27 cellular contexts compared by ENCODE assay signal in the genomic region with DNA sequence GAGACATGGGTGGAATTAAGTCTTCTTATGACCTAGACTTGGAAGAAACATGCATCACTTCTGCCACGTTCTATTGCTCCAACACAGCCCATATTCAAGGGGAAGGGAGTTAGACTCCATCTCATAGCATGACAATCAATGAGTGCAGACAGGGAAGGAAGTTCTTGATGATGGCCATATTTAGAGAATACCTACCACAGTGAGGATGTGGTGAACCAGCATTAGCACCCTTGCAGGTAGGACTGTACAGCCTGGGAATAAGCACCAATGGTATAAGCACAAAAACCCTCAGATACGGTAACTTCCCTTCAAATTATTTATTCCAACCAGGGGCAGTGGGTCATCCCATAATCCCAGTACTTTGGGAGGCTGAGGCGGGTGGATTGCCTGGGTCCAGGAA. TPM values are rescaled to one million over a fixed set of nuclear protein-coding genes. Genes with fewer than 3 reads are reported as not detected.
DNase-seq lines count a peak whose midpoint lies in the region; ATAC-seq, FAIRE-seq and TF ChIP-seq lines count a peak whose summit lies in the region.
"Had no signal": no experiment of that assay in that cellular context is flagged by ENCODE, and none has a peak within 500 bp of the region (broad histone marks: within the 10 kb centered on the region; RNA-seq: fewer than 3 reads in every experiment).

No MANE protein-coding gene starts in this region.

- intact Hi-C loops in Caco-2 (cut with micrococcal nuclease; ENCODE audit: unreplicated experiment): loop anchor here (10.0 kb wide), 2 partner anchors 124 to 314 kb away; partner anchors contain the start of genes MAGED2 and PFKFB1

- peak; percentile 49 for FAIRE-seq in A549 (lab: Jason Lieb, UNC)
- no peak for FAIRE-seq in GM19239 (lab: Jason Lieb, UNC)
- FAIRE-seq: D721Med, HTR-8/SVneo had no signal

- no peak for TF ChIP-seq POLR2A in A549 (IDR thresholded peaks at IDR 0.05; ENCODE audit: low read length)

- POLR2A ChIA-PET in activated CD4-positive, alpha-beta T cell treated with anti-CD3 and anti-CD28 coated beads, Interleukin-2, amount 10 ng/mL, durations not matched to agents 7 days and 5 days (lab: Charles Lee): no interaction called here
- POLR2A ChIA-PET in A549 (lab: Yijun Ruan, JAX) (no interaction called here), Caco-2 (lab: Charles Lee) (no interaction called here)

- H3K4me3 ChIP-seq in A549 (no peak overlapping the region), Caco-2 (ENCODE audit: low read depth, low read length) (no peak overlapping the region)
- H3K4me3 ChIP-seq: BLaER1 treated with 17β-estradiol and CSF1 and Interleukin-3, amounts not matched to agents 10 nM and 100 nM; GM23248 had no signal

- no peak overlapping the region for H3K4me2 ChIP-seq in A549

- CTCF ChIA-PET in activated CD4-positive, alpha-beta T cell treated with anti-CD3 and anti-CD28 coated beads, Interleukin-2, amount 10 ng/mL, durations not matched to agents 7 days and 5 days (lab: Charles Lee): no interaction called here
- CTCF ChIA-PET in A549 (lab: Yijun Ruan, JAX): no interaction called here
- CTCF ChIA-PET in Caco-2 (lab: Charles Lee): no interaction called here

- TF ChIP-seq CTCF in A549 (IDR thresholded peaks at IDR 0.05): no peak
- no peak for TF ChIP-seq CTCF in Caco-2 (IDR thresholded peaks at IDR 0.05; ENCODE audit: insufficient read depth in 1 of 2, low read depth in 1 of 2, low read length in 1 of 2, severe bottlenecking in 1 of 2, unreplicated experiment in 1 of 2)

- H3K27ac Mint-ChIP-seq in activated CD4-positive, alpha-beta T cell treated with anti-CD3 and anti-CD28 coated beads, Interleukin-2, amount 10 ng/mL, durations not matched to agents 7 days and 5 days: no peak overlapping the region
- no peak overlapping the region for H3K27ac Mint-ChIP-seq in central memory CD8-positive, alpha-beta T cell (ENCODE audit: low read depth)
- H3K27ac Mint-ChIP-seq in Caco-2 (ENCODE audit: unreplicated experiment): no peak overlapping the region

- no peaks in the 10 kb centered on the region for H3K36me3 ChIP-seq in Caco-2 (ENCODE audit: control insufficient read depth, insufficient read depth, low read length)
- H3K36me3 ChIP-seq: BLaER1 treated with 17β-estradiol and CSF1 and Interleukin-3, amounts not matched to agents 10 nM and 100 nM had no signal

- peaks cover 30% of the 10 kb centered on the region for H3K4me1 Mint-ChIP-seq in activated CD4-positive, alpha-beta T cell treated with anti-CD3 and anti-CD28 coated beads, Interleukin-2, amount 10 ng/mL, durations not matched to agents 7 days and 5 days
- peaks cover 27% of the 10 kb centered on the region for H3K4me1 Mint-ChIP-seq in central memory CD8-positive, alpha-beta T cell
- peaks cover 13% of the 10 kb centered on the region for H3K4me1 Mint-ChIP-seq in Caco-2 (ENCODE audit: low read depth, unreplicated experiment)

- ATAC-seq in A549: no peak
- peak; percentile 92 for ATAC-seq in central memory CD8-positive, alpha-beta T cell (replicated peaks; ENCODE audit: extremely low read depth, poor library complexity, severe bottlenecking)
- ATAC-seq: PC-3, SK-N-SH treated with all-trans-retinoic acid at 6 μM for 48 hours had no signal

- no peaks in the 10 kb centered on the region for H3K27me3 Mint-ChIP-seq in activated CD4-positive, alpha-beta T cell treated with anti-CD3 and anti-CD28 coated beads, Interleukin-2, amount 10 ng/mL, durations not matched to agents 7 days and 5 days
- H3K27me3 Mint-ChIP-seq in central memory CD8-positive, alpha-beta T cell: peaks cover 4% of the 10 kb centered on the region
- no peaks in the 10 kb centered on the region for H3K27me3 Mint-ChIP-seq in Caco-2 (ENCODE audit: insufficient read depth, unreplicated experiment)

- no peaks in the 10 kb centered on the region for H3K27me3 ChIP-seq in Caco-2 (replicated peaks; ENCODE audit: control insufficient read depth, insufficient read depth, low read length)

- no peak for TF ChIP-seq EP300 in A549 (IDR thresholded peaks at IDR 0.05)

- no peak overlapping the region for H3K27ac ChIP-seq in A549
- H3K27ac ChIP-seq: BLaER1 treated with 17β-estradiol and CSF1 and Interleukin-3, amounts not matched to agents 10 nM and 100 nM; GM23248 had no signal

- TF ChIP-seq RAD21 in A549 (conservative IDR thresholded peaks at IDR 0.05 in 1 of 2, IDR thresholded peaks at IDR 0.05 in 1 of 2): no peak

- H3K4me3 Mint-ChIP-seq in activated CD4-positive, alpha-beta T cell treated with anti-CD3 and anti-CD28 coated beads, Interleukin-2, amount 10 ng/mL, durations not matched to agents 7 days and 5 days: no peak overlapping the region
- peak overlapping the region; percentile 16 for H3K4me3 Mint-ChIP-seq in central memory CD8-positive, alpha-beta T cell
- no peak overlapping the region for H3K4me3 Mint-ChIP-seq in Caco-2 (ENCODE audit: unreplicated experiment)

- WGBS in A549 (ENCODE audit: missing lambda C conversion rate): 31% methylated on average over 3 of the region's 3 CpGs

- no peaks in the 10 kb centered on the region for H3K9me3 ChIP-seq in A549
- H3K9me3 ChIP-seq in Caco-2: no peaks in the 10 kb centered on the region
- H3K9me3 ChIP-seq: BLaER1 treated with 17β-estradiol and CSF1 and Interleukin-3, amounts not matched to agents 10 nM and 100 nM had no signal

- no peaks in the 10 kb centered on the region for H3K9me3 Mint-ChIP-seq in activated CD4-positive, alpha-beta T cell treated with anti-CD3 and anti-CD28 coated beads, Interleukin-2, amount 10 ng/mL, durations not matched to agents 7 days and 5 days
- no peaks in the 10 kb centered on the region for H3K9me3 Mint-ChIP-seq in central memory CD8-positive, alpha-beta T cell
- no peaks in the 10 kb centered on the region for H3K9me3 Mint-ChIP-seq in Caco-2 (ENCODE audit: unreplicated experiment)

- peak; percentile 23 for DNase-seq in activated CD4-positive, alpha-beta T cell treated with anti-CD3 and anti-CD28 coated beads, Interleukin-2, amount 10 ng/mL, durations not matched to agents 7 days and 5 days
- DNase-seq in activated CD4-positive, alpha-beta T cell treated with anti-CD3 and anti-CD28 coated beads, Interleukin-2, amount 50 U/mL, for 4 hours: no peak
- DNase-seq in A549 (ENCODE audit: low read depth in 1 of 2, low spot score in 1 of 2): no peak
- peak; percentile 37 for DNase-seq in CMK (ENCODE audit: low read depth)
- DNase-seq in central memory CD8-positive, alpha-beta T cell (ENCODE audit: low spot score in 2 of 2): peak in 1 of 2 donors; percentile 8
- DNase-seq in superior temporal gyrus (ENCODE audit: extremely low spot score): no peak
- DNase-seq in GM19239 (ENCODE audit: insufficient read length, low spot score): no peak
- DNase-seq in Caco-2: no peak
- DNase-seq: 8988T; GM23248; H7; KBM-7; MV-4-11; NCI-H1105; NCI-H146; NCI-H2029; NCI-H446 treated with DMSO at 0.1 percent for 48 hours; NCI-H526; NCI-H82; NK-92 treated with Interleukin-12 subunit alpha and Interleukin-12 subunit beta, amount 100 ng/mL, for 24 hours; PC-3 had no signal

- H3K4me1 ChIP-seq in A549 (no peaks in the 10 kb centered on the region), Caco-2 (peaks cover 31% of the 10 kb centered on the region)

- H3K36me3 Mint-ChIP-seq in activated CD4-positive, alpha-beta T cell treated with anti-CD3 and anti-CD28 coated beads, Interleukin-2, amount 10 ng/mL, durations not matched to agents 7 days and 5 days (ENCODE audit: low read depth): no peaks in the 10 kb centered on the region
- no peaks in the 10 kb centered on the region for H3K36me3 Mint-ChIP-seq in central memory CD8-positive, alpha-beta T cell (ENCODE audit: insufficient read depth)
- no peaks in the 10 kb centered on the region for H3K36me3 Mint-ChIP-seq in Caco-2 (ENCODE audit: insufficient read depth, unreplicated experiment)

- no TSS peak for BruUV-seq in Caco-2 (replicated peaks; lab: Mats Ljungman, UMichigan)

TF ChIP-seq in A549, 52 proteins besides CTCF, POLR2A, EP300 and RAD21 (continues in another document):
- no peak for TF ChIP-seq HDAC2 (IDR thresholded peaks at IDR 0.05)
- TF ChIP-seq BCL3 (IDR thresholded peaks at IDR 0.05): no peak
- no peak for TF ChIP-seq NR3C1 (IDR thresholded peaks at IDR 0.05)
- TF ChIP-seq RNF2 (IDR thresholded peaks at IDR 0.05; ENCODE audit: borderline replicate concordance, low read depth): no peak
- no peak for TF ChIP-seq POLR2AphosphoS2 (conservative IDR thresholded peaks at IDR 0.05; ENCODE audit: low read length)
- TF ChIP-seq TFCP2L1 (CRISPR knock-in tag; IDR thresholded peaks at IDR 0.05): no peak
- TF ChIP-seq FOXS1 (CRISPR knock-in tag; IDR thresholded peaks at IDR 0.05): no peak
- no peak for TF ChIP-seq EHF (CRISPR knock-in tag; IDR thresholded peaks at IDR 0.05)
- TF ChIP-seq CBX8 (IDR thresholded peaks at IDR 0.05): no peak
- TF ChIP-seq EHMT2 (IDR thresholded peaks at IDR 0.05; ENCODE audit: low read depth): no peak
- no peak for TF ChIP-seq GATA3 (IDR thresholded peaks at IDR 0.05; ENCODE audit: borderline replicate concordance)

RNA-seq across cellular contexts. Expression of gene PAGE2, which starts 29.8 kb away (rescaled TPM):
- not detected for total RNA-seq in activated CD4-positive, alpha-beta T cell treated with anti-CD3 and anti-CD28 coated beads, Interleukin-2, amount 10 ng/mL, durations not matched to agents 7 days and 5 days
- polyA plus RNA-seq in A549 (2011; rRNA removed): not detected in 2 replicates
- not detected in 2 replicates for polyA plus RNA-seq in A549 (2012; cell fraction: cytosol; rRNA removed)
- polyA plus RNA-seq in A549 (2012; cell fraction: nucleus; rRNA removed): not detected in 2 replicates
- polyA plus RNA-seq in A549 (2017; fragmentation: RNase III; extraction: RNeasy Plus Mini Kit Qiagen cat#74134 plus additional on column Dnase treatment): not detected in 3 replicates
- polyA minus RNA-seq in A549 (2011; rRNA and poly(A)+ RNA removed): not detected in 2 replicates
- total RNA-seq in Caco-2 (2022): not detected in 2 replicates
- total RNA-seq: GM23248, H7, LHCN-M2, MCF 10A, PC-3 had no signal
- polyA plus RNA-seq: GM23248 had no signal

RNA-seq across cellular contexts. Expression of gene PAGE2B, which starts 43.7 kb away (rescaled TPM):
- not detected for total RNA-seq in activated CD4-positive, alpha-beta T cell treated with anti-CD3 and anti-CD28 coated beads, Interleukin-2, amount 10 ng/mL, durations not matched to agents 7 days and 5 days
- polyA plus RNA-seq in A549 (2011; rRNA removed) (not detected in 2 replicates), A549 (2017; fragmentation: RNase III; extraction: RNeasy Plus Mini Kit Qiagen cat#74134 plus additional on column Dnase treatment) (not detected in 3 replicates)
- polyA plus RNA-seq in A549 (2012; cell fraction: cytosol; rRNA removed): not detected in 2 replicates
- polyA plus RNA-seq in A549 (2012; cell fraction: nucleus; rRNA removed): not detected in 2 replicates
- not detected in 2 replicates for polyA minus RNA-seq in A549 (2011; rRNA and poly(A)+ RNA removed)
- not detected in 2 replicates for total RNA-seq in Caco-2 (2022)
- total RNA-seq: GM23248, H7, LHCN-M2, MCF 10A, PC-3 had no signal
- polyA plus RNA-seq: GM23248 had no signal

Comparison
In these comparisons a context has a peak if more than half of its experiments do, and no peak if none do; other contexts are left out.
1. DNase-seq: peak in activated CD4-positive, alpha-beta T cell treated with anti-CD3 and anti-CD28 coated beads, Interleukin-2, amount 10 ng/mL, durations not matched to agents 7 days and 5 days (single experiment) and CMK (single experiment); none in activated CD4-positive, alpha-beta T cell treated with anti-CD3 and anti-CD28 coated beads, Interleukin-2, amount 50 U/mL, for 4 hours (0 of 2), A549 (0 of 2), superior temporal gyrus (single experiment), GM19239 (single experiment) and Caco-2 (0 of 2).